Comparison of ENCODE assay signal across 21 cellular contexts in the genomic region with DNA sequence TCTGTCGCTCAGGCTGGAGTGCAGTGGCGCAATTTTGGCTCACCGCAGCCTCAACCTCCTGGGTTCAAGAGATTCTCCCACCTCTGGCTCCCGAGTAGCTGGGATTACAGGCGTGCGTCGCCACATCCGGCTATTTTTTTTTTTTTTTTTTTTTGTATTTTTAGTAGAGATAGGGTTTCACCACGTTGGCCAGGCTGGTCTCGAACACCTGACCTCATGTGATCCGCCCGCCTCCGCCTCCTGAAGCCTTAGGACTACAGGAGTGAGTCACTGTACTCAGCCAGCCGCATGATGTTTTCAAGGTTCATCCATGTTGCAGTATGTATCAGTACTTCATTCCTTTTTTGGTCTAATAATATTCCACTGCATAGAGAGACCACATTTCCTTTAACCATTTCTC.
"Had no signal": no experiment of that assay in that cellular context is flagged by ENCODE, and none has a peak within 500 bp of the region (broad histone marks: within the 10 kb centered on the region; RNA-seq: fewer than 3 reads in every experiment).

No MANE protein-coding gene starts in this region.

- DNase-seq: Kasumi-1, MM.1S, MV-4-11, NCI-H1092, NCI-H1105 treated with DMSO at 0.1 percent for 48 hours, NCI-H1417 treated with DMSO at 0.1 percent for 48 hours, NCI-H146, NCI-H1694 treated with DMSO at 0.1 percent for 48 hours, NCI-H1930, NCI-H2081, NCI-H2107, NCI-H2171, NCI-H226, NCI-H446, NCI-H510A, NCI-H524 treated with DMSO at 0.1 percent for 48 hours, NCI-H69, NCI-H774, PC-3, Right ventricle myocardium superior, SIG-M5 had no signal
